Comparison of ENCODE assay signal across 27 cellular contexts in the genomic region with DNA sequence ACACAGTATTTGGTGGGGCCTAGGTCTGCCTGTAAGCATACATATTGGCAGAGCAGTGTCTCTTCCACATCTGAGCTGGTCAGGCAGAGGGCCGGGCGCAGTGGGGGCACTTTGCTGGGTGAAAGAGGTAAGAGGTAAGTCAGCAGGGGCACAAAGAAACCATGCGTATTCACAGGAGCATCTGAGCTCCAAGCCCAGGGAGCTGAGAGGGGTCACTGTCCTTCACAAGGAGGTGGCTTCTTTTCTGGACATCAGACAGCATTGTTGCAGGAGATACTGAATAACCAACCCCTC.
DNase-seq lines count a peak whose midpoint lies in the region; ATAC-seq, FAIRE-seq and TF ChIP-seq lines count a peak whose summit lies in the region.
"Had no signal": no experiment of that assay in that cellular context is flagged by ENCODE, and none has a peak within 500 bp of the region (broad histone marks: within the 10 kb centered on the region; RNA-seq: fewer than 3 reads in every experiment).

No MANE protein-coding gene starts in this region.

- peak overlapping the region; percentile 50 for H3K4me3 Mint-ChIP-seq in type B pancreatic cell
- H3K4me3 Mint-ChIP-seq: CD4-positive, alpha-beta memory T cell; IgD-negative memory B cell had no signal

- no peak for TF ChIP-seq POLR2A in HepG2 (IDR thresholded peaks at IDR 0.05; ENCODE audit: insufficient read depth in 1 of 2, low read depth in 2 of 2, low read length in 2 of 2)
- no peak for TF ChIP-seq POLR2A in right lobe of liver (IDR thresholded peaks at IDR 0.05)

- H3K36me3 Mint-ChIP-seq in type B pancreatic cell: peaks cover 9% of the 10 kb centered on the region
- H3K36me3 Mint-ChIP-seq: CD4-positive, alpha-beta memory T cell; IgD-negative memory B cell had no signal

- ATAC-seq in HepG2 (no peak; the same call in 2 of the 3 replicates), right lobe of liver (no peak), Right ventricle myocardium superior (ENCODE audit: poor library complexity) (no peak)
- ATAC-seq: GM12878, Right ventricle myocardium inferior had no signal

- H3K79me2 ChIP-seq in HepG2 (ENCODE audit: insufficient read depth, low read length): peaks cover 67% of the 10 kb centered on the region
- H3K79me2 ChIP-seq in hepatocyte: peaks cover 82% of the 10 kb centered on the region
- H3K79me2 ChIP-seq in osteoblast (ENCODE audit: insufficient read depth, low read length): peaks cover 80% of the 10 kb centered on the region

- DNase-seq in HepG2 (ENCODE audit: low spot score) (no peak), right lobe of liver (no peak), hepatocyte (ENCODE audit: low spot score) (no peak), osteoblast (ENCODE audit: insufficient read length, low spot score, missing footprints) (peak; percentile 70), type B pancreatic cell (ENCODE audit: extremely low spot score, unreplicated experiment) (no peak), NOMO-1 treated with DMSO at 0.1 percent for 48 hours (lab: John Stamatoyannopoulos, UW; ENCODE audit: unreplicated experiment) (no peak), NCI-H2029 (lab: John Stamatoyannopoulos, UW) (no peak), Right ventricle myocardium superior (no peak)
- DNase-seq: BE2C; Calu3; CD4-positive, alpha-beta memory T cell; DMS53; EL; HCEC 1CT; Karpas-422; MG63; NCI-H1092; NCI-H146; NCI-H2081; NCI-H510A; NCI-H748 treated with DMSO at 0.1 percent for 48 hours; NK-92 treated with Interleukin-12 subunit alpha and Interleukin-12 subunit beta, amount 100 ng/mL, for 24 hours had no signal

- H3K36me3 ChIP-seq in HepG2 (replicated peaks in 1 of 2; ENCODE audit: control insufficient read depth in 1 of 2, insufficient read depth in 2 of 2, low read length in 2 of 2): no peaks in the 10 kb centered on the region; a peak in 2 of 5 replicates
- no peaks in the 10 kb centered on the region for H3K36me3 ChIP-seq in right lobe of liver
- H3K36me3 ChIP-seq in hepatocyte (replicated peaks; ENCODE audit: insufficient read depth, low read depth): no peaks in the 10 kb centered on the region
- no peaks in the 10 kb centered on the region for H3K36me3 ChIP-seq in osteoblast (ENCODE audit: insufficient read depth, low read length)
- H3K36me3 ChIP-seq: BE2C, MG63 had no signal

- no peaks in the 10 kb centered on the region for H3K27me3 Mint-ChIP-seq in type B pancreatic cell
- H3K27me3 Mint-ChIP-seq: IgD-negative memory B cell had no signal

- peaks cover 42% of the 10 kb centered on the region; the same call in 1 of the 2 replicates for H4K20me1 ChIP-seq in HepG2 (ENCODE audit: insufficient read depth, low read length)
- H4K20me1 ChIP-seq in hepatocyte (ENCODE audit: insufficient read depth, poor library complexity, severe bottlenecking): peaks cover 6% of the 10 kb centered on the region
- H4K20me1 ChIP-seq in osteoblast (ENCODE audit: insufficient read depth, low read length): peaks cover 75% of the 10 kb centered on the region

- no peak overlapping the region for H3K27ac ChIP-seq in HepG2 (ENCODE audit: extremely low read length, insufficient read depth, low read length)
- no peak overlapping the region for H3K27ac ChIP-seq in right lobe of liver
- H3K27ac ChIP-seq in hepatocyte: peak overlapping the region; percentile 10
- H3K27ac ChIP-seq in osteoblast (ENCODE audit: low read depth, low read length): no peak overlapping the region

- H3K4me2 ChIP-seq in HepG2 (ENCODE audit: low read depth, low read length) (no peak overlapping the region), hepatocyte (no peak overlapping the region), osteoblast (ENCODE audit: insufficient read depth, low read length) (no peak overlapping the region)

- POLR2A ChIA-PET in HepG2 (lab: Yijun Ruan, JAX): no interaction called here

- no peak for FAIRE-seq in HepG2 (lab: Jason Lieb, UNC)
- FAIRE-seq: GM12878, HTR-8/SVneo, RCC 7860 had no signal

- H3K4me1 Mint-ChIP-seq in type B pancreatic cell (ENCODE audit: unreplicated experiment): peaks cover 21% of the 10 kb centered on the region
- H3K4me1 Mint-ChIP-seq: CD4-positive, alpha-beta memory T cell; IgD-negative memory B cell had no signal

- H3K9me3 ChIP-seq in HepG2 (ENCODE audit: low read length) (no peaks in the 10 kb centered on the region), right lobe of liver (no peaks in the 10 kb centered on the region), hepatocyte (ENCODE audit: low read depth) (no peaks in the 10 kb centered on the region), osteoblast (ENCODE audit: low read depth, low read length) (no peaks in the 10 kb centered on the region)
- H3K9me3 ChIP-seq: BE2C, MG63 had no signal

- no peak for TF ChIP-seq EP300 in HepG2 (IDR thresholded peaks at IDR 0.05; ENCODE audit: low read depth in 2 of 2, low read length in 2 of 2)
- no peak for TF ChIP-seq EP300 in HepG2 (CRISPR knock-in tag; IDR thresholded peaks at IDR 0.05; ENCODE audit: borderline replicate concordance)

- no peaks in the 10 kb centered on the region for H3K9me2 ChIP-seq in hepatocyte (replicated peaks; ENCODE audit: insufficient read depth)

- no peaks in the 10 kb centered on the region for H3K27me3 ChIP-seq in HepG2 (ENCODE audit: control insufficient read depth in 1 of 2, insufficient read depth in 2 of 2, low read length in 2 of 2)
- H3K27me3 ChIP-seq in right lobe of liver: no peaks in the 10 kb centered on the region
- H3K27me3 ChIP-seq in hepatocyte: no peaks in the 10 kb centered on the region
- H3K27me3 ChIP-seq in osteoblast (ENCODE audit: insufficient read depth, low read length): no peaks in the 10 kb centered on the region
- H3K27me3 ChIP-seq: BE2C, MG63 had no signal

- H3K9ac ChIP-seq in HepG2 (ENCODE audit: insufficient read depth, low read depth, low read length): no peak overlapping the region

- in situ Hi-C loops in HepG2 (cut with HindIII; ENCODE audit: extremely low pct_ligation_motif_present, low pct_unique_long_range_greater_than_20kb): no loop called here

- TF ChIP-seq RAD21 in HepG2 (CRISPR knock-in tag; IDR thresholded peaks at IDR 0.05): no peak

- 100% methylated on average over 3 of the region's 3 CpGs for WGBS in HepG2 (ENCODE audit: low lambda C conversion rate)
- 100% methylated on average over 3 of the region's 3 CpGs for WGBS in right lobe of liver (ENCODE audit: insufficient coverage, low coverage, low lambda C conversion rate, missing lambda C conversion rate)
- WGBS in hepatocyte (ENCODE audit: low lambda C conversion rate, missing lambda C conversion rate): 91% methylated on average over 3 of the region's 3 CpGs

- intact Hi-C loops in HepG2 (cut with micrococcal nuclease; ENCODE audit: unreplicated experiment): no loop called here
- intact Hi-C loops in right lobe of liver (cut with DNase I): no loop called here
- intact Hi-C loops in Right ventricle myocardium superior (cut with DNase I): no loop called here

- CTCF ChIA-PET in HepG2 (lab: Yijun Ruan, JAX; ENCODE audit: low intra/inter-chr PET ratio, low total read pairs): no interaction called here

- H3K4me3 ChIP-seq in HepG2 (replicated peaks in 1 of 3; ENCODE audit: insufficient read depth in 1 of 3, low read depth in 2 of 3, low read length in 3 of 3) (no peak overlapping the region), right lobe of liver (no peak overlapping the region), hepatocyte (no peak overlapping the region), osteoblast (ENCODE audit: insufficient read depth, low read length) (no peak overlapping the region)
- H3K4me3 ChIP-seq: GM12878, MG63 had no signal

- H2AFZ ChIP-seq in HepG2 (ENCODE audit: low read length) (no peak overlapping the region), hepatocyte (no peak overlapping the region), osteoblast (ENCODE audit: low read length) (no peak overlapping the region)

- H3K4me1 ChIP-seq in HepG2 (ENCODE audit: insufficient read depth, low read length) (peaks cover 27% of the 10 kb centered on the region), right lobe of liver (no peaks in the 10 kb centered on the region), hepatocyte (ENCODE audit: insufficient read depth) (peaks cover 1% of the 10 kb centered on the region), osteoblast (ENCODE audit: insufficient read depth, low read length) (no peaks in the 10 kb centered on the region)
- H3K4me1 ChIP-seq: BE2C had no signal

- TF ChIP-seq CTCF in HepG2 (CRISPR knock-in tag; IDR thresholded peaks at IDR 0.05) (no peak), right lobe of liver (IDR thresholded peaks at IDR 0.05) (no peak), hepatocyte (IDR thresholded peaks at IDR 0.05; ENCODE audit: poor library complexity) (no peak), osteoblast (IDR thresholded peaks at IDR 0.05; ENCODE audit: extremely low read depth, low read depth, low read length) (no peak), type B pancreatic cell (conservative IDR thresholded peaks at IDR 0.05) (no peak)

- H3K9me3 Mint-ChIP-seq in type B pancreatic cell: no peaks in the 10 kb centered on the region
- H3K9me3 Mint-ChIP-seq: CD4-positive, alpha-beta memory T cell; IgD-negative memory B cell had no signal

- no TSS peak for BruUV-seq in HepG2 (replicated peaks; lab: Mats Ljungman, UMichigan)

- peak overlapping the region; percentile 67 for H3K27ac Mint-ChIP-seq in type B pancreatic cell
- H3K27ac Mint-ChIP-seq: CD4-positive, alpha-beta memory T cell; IgD-negative memory B cell had no signal

TF ChIP-seq in HepG2, 621 proteins besides CTCF, POLR2A, EP300 and RAD21 (continues in another document):
- TF ChIP-seq FIP1L1 (IDR thresholded peaks at IDR 0.05; ENCODE audit: borderline replicate concordance, insufficient read depth, low read depth, low read length) (no peak), ZNF180 (CRISPR knock-in tag; IDR thresholded peaks at IDR 0.05; ENCODE audit: borderline replicate concordance, low read depth) (no peak)
